In the genomic region with DNA sequence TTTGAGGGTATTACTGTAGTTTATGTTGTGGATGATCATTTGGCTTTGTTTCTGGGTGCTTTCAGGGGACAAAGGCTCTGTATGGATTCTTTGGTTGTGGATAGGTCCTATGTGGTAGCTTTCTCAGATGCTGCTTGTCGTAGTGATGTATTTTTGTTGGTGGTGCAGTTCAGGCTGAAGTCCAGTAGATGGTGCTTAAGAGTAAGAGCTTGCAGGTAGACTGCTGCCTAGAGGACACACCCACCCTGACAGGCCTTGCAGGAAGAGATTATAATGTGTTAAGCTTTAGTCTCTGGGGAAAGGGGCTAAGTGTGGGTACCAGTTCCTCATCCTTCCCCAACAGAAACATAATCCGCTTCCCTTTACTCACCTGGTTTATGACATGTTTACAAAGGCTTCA, we compare ENCODE assay signal across 9 cellular contexts.
DNase-seq lines count a peak whose midpoint lies in the region; TF ChIP-seq lines count a peak whose summit lies in the region.
"Had no signal": no experiment of that assay in that cellular context is flagged by ENCODE, and none has a peak within 500 bp of the region (broad histone marks: within the 10 kb centered on the region; RNA-seq: fewer than 3 reads in every experiment).

No MANE protein-coding gene starts in this region.

- no peaks in the 10 kb centered on the region for H3K36me3 ChIP-seq in H7 (replicated peaks; ENCODE audit: control insufficient read depth, insufficient read depth, low read length)
- H3K36me3 ChIP-seq: adrenal gland had no signal

- intact Hi-C loops in activated naive CD4-positive, alpha-beta T cell treated with anti-CD3 and anti-CD28 coated beads for 36 hours (cut with micrococcal nuclease) = loop anchor here (1.0 kb wide), 1 partner anchor 206 kb away; no protein-coding TSS in a partner anchor

- CTCF ChIA-PET in activated naive CD4-positive, alpha-beta T cell treated with anti-CD3 and anti-CD28 coated beads for 36 hours (lab: Charles Lee) = no interaction called here

- peak; percentile 58 for TF ChIP-seq CTCF in LNCAP (IDR thresholded peaks at IDR 0.05)

- H3K27me3 Mint-ChIP-seq in activated naive CD4-positive, alpha-beta T cell treated with anti-CD3 and anti-CD28 coated beads for 36 hours (ENCODE audit: low read depth) = peaks cover 5% of the 10 kb centered on the region
- H3K27me3 Mint-ChIP-seq in T-helper 2 cell treated with Interferon-gamma antibody and Interleukin-4, amounts not matched to agents 5 μg/mL and 100 μg/mL, for 36 hours (ENCODE audit: low read depth) = no peaks in the 10 kb centered on the region

- peak; percentile 20 for DNase-seq in activated naive CD4-positive, alpha-beta T cell treated with anti-CD3 and anti-CD28 coated beads for 36 hours
- no peak for DNase-seq in activated naive CD4-positive, alpha-beta T cell treated with Interleukin-2 at 50 U/mL for 16 hours
- peak; percentile 33 for DNase-seq in H7
- DNase-seq in SKM-1 (lab: John Stamatoyannopoulos, UW; ENCODE audit: unreplicated experiment) = peak; percentile 61
- DNase-seq in iPS-NIHi7 (ENCODE audit: extremely low spot score) = peak; percentile 74
- DNase-seq in T-helper 2 cell treated with Interferon-gamma antibody and Interleukin-4, amounts not matched to agents 5 μg/mL and 100 μg/mL, for 36 hours (ENCODE audit: low spot score) = no peak
- DNase-seq in EL = no peak

- H3K27me3 ChIP-seq in H7 (ENCODE audit: control insufficient read depth, insufficient read depth, low read length) = no peaks in the 10 kb centered on the region
- H3K27me3 ChIP-seq: adrenal gland had no signal

- no peak overlapping the region for H3K4me3 ChIP-seq in H7 (ENCODE audit: insufficient read depth, low read depth, low read length)
- H3K4me3 ChIP-seq: adrenal gland had no signal

- peaks cover 10% of the 10 kb centered on the region for H3K9me3 Mint-ChIP-seq in activated naive CD4-positive, alpha-beta T cell treated with anti-CD3 and anti-CD28 coated beads for 36 hours
- H3K9me3 Mint-ChIP-seq in T-helper 2 cell treated with Interferon-gamma antibody and Interleukin-4, amounts not matched to agents 5 μg/mL and 100 μg/mL, for 36 hours = peaks cover 11% of the 10 kb centered on the region

- H3K36me3 Mint-ChIP-seq in activated naive CD4-positive, alpha-beta T cell treated with anti-CD3 and anti-CD28 coated beads for 36 hours (ENCODE audit: low read depth) = no peaks in the 10 kb centered on the region
- no peaks in the 10 kb centered on the region for H3K36me3 Mint-ChIP-seq in T-helper 2 cell treated with Interferon-gamma antibody and Interleukin-4, amounts not matched to agents 5 μg/mL and 100 μg/mL, for 36 hours (ENCODE audit: low read depth)

- no peak overlapping the region for H3K27ac Mint-ChIP-seq in activated naive CD4-positive, alpha-beta T cell treated with anti-CD3 and anti-CD28 coated beads for 36 hours
- H3K27ac Mint-ChIP-seq in T-helper 2 cell treated with Interferon-gamma antibody and Interleukin-4, amounts not matched to agents 5 μg/mL and 100 μg/mL, for 36 hours = no peak overlapping the region

- no peak overlapping the region for H3K4me3 Mint-ChIP-seq in activated naive CD4-positive, alpha-beta T cell treated with anti-CD3 and anti-CD28 coated beads for 36 hours
- H3K4me3 Mint-ChIP-seq in T-helper 2 cell treated with Interferon-gamma antibody and Interleukin-4, amounts not matched to agents 5 μg/mL and 100 μg/mL, for 36 hours = no peak overlapping the region

- no peaks in the 10 kb centered on the region for H3K4me1 Mint-ChIP-seq in activated naive CD4-positive, alpha-beta T cell treated with anti-CD3 and anti-CD28 coated beads for 36 hours (ENCODE audit: low read depth)
- H3K4me1 Mint-ChIP-seq in T-helper 2 cell treated with Interferon-gamma antibody and Interleukin-4, amounts not matched to agents 5 μg/mL and 100 μg/mL, for 36 hours (ENCODE audit: low read depth) = no peaks in the 10 kb centered on the region

Comparison
In these comparisons a context has a peak if more than half of its experiments do, and no peak if none do; other contexts are left out.
1. DNase-seq: peak in activated naive CD4-positive, alpha-beta T cell treated with anti-CD3 and anti-CD28 coated beads for 36 hours (single experiment), H7 (single experiment), SKM-1 (single experiment) and iPS-NIHi7 (single experiment); none in activated naive CD4-positive, alpha-beta T cell treated with Interleukin-2 at 50 U/mL for 16 hours (single experiment), T-helper 2 cell treated with Interferon-gamma antibody and Interleukin-4, amounts not matched to agents 5 μg/mL and 100 μg/mL, for 36 hours (single experiment) and EL (single experiment).